ENCODE assay signal across 1 cellular context in the genomic region with DNA sequence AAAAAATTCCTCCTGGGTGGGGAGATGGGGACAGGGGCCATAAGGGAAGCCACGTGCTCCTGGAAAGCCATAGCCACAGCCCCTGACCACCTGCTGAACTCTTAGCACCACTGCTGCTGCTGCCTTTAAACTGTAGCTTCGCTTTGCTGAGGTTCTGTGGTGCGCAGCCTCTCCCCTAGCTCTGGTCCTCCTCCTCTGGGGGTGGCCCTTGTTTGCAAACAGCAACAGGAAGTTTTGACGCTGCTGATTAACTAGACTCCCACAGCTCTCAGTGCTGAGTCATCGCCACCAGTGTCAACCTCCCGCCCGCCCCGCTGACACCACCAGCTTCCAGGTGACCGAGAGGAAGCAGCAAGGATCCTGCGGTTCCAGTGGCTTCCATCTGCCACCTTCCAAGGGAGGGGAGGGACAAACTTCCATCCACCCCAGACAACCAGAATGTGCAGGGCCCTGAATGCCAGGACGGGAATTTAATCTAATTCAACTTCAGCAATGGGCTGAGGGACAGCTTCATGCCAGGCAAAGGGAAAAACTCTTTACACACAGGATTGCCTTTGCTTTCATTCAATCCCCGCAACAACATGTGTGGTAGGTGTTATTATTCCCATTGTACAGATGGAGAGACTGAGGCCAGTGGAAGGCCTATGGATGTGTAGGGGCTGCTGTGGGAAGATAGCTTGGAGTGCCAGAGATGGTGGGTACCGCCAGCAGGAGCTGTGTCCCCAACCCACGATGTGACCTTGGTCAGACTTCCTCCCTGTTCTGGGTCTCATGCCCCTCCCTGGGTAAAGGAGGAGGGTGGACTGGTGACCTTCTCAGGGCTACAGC.
TF ChIP-seq lines count a peak whose summit lies in the region.

No MANE protein-coding gene starts in this region.

TF ChIP-seq in K562, 482 proteins besides CTCF, POLR2A, EP300 and RAD21 (continued from another document and continues in another):
- TF ChIP-seq, protein P1, sequence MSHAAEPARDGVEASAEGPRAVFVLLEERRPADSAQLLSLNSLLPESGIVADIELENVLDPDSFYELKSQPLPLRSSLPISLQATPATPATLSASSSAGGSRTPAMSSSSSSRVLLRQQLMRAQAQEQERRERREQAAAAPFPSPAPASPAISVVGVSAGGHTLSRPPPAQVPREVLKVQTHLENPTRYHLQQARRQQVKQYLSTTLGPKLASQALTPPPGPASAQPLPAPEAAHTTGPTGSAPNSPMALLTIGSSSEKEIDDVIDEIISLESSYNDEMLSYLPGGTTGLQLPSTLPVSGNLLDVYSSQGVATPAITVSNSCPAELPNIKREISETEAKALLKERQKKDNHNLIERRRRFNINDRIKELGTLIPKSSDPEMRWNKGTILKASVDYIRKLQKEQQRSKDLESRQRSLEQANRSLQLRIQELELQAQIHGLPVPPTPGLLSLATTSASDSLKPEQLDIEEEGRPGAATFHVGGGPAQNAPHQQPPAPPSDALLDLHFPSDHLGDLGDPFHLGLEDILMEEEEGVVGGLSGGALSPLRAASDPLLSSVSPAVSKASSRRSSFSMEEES (CRISPR knock-in tag; IDR thresholded peaks at IDR 0.05) = no peak
- TF ChIP-seq, protein P2, sequence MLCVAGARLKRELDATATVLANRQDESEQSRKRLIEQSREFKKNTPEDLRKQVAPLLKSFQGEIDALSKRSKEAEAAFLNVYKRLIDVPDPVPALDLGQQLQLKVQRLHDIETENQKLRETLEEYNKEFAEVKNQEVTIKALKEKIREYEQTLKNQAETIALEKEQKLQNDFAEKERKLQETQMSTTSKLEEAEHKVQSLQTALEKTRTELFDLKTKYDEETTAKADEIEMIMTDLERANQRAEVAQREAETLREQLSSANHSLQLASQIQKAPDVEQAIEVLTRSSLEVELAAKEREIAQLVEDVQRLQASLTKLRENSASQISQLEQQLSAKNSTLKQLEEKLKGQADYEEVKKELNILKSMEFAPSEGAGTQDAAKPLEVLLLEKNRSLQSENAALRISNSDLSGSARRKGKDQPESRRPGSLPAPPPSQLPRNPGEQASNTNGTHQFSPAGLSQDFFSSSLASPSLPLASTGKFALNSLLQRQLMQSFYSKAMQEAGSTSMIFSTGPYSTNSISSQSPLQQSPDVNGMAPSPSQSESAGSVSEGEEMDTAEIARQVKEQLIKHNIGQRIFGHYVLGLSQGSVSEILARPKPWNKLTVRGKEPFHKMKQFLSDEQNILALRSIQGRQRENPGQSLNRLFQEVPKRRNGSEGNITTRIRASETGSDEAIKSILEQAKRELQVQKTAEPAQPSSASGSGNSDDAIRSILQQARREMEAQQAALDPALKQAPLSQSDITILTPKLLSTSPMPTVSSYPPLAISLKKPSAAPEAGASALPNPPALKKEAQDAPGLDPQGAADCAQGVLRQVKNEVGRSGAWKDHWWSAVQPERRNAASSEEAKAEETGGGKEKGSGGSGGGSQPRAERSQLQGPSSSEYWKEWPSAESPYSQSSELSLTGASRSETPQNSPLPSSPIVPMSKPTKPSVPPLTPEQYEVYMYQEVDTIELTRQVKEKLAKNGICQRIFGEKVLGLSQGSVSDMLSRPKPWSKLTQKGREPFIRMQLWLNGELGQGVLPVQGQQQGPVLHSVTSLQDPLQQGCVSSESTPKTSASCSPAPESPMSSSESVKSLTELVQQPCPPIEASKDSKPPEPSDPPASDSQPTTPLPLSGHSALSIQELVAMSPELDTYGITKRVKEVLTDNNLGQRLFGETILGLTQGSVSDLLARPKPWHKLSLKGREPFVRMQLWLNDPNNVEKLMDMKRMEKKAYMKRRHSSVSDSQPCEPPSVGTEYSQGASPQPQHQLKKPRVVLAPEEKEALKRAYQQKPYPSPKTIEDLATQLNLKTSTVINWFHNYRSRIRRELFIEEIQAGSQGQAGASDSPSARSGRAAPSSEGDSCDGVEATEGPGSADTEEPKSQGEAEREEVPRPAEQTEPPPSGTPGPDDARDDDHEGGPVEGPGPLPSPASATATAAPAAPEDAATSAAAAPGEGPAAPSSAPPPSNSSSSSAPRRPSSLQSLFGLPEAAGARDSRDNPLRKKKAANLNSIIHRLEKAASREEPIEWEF (CRISPR knock-in tag; IDR thresholded peaks at IDR 0.05) = no peak
- TF ChIP-seq, protein P3, sequence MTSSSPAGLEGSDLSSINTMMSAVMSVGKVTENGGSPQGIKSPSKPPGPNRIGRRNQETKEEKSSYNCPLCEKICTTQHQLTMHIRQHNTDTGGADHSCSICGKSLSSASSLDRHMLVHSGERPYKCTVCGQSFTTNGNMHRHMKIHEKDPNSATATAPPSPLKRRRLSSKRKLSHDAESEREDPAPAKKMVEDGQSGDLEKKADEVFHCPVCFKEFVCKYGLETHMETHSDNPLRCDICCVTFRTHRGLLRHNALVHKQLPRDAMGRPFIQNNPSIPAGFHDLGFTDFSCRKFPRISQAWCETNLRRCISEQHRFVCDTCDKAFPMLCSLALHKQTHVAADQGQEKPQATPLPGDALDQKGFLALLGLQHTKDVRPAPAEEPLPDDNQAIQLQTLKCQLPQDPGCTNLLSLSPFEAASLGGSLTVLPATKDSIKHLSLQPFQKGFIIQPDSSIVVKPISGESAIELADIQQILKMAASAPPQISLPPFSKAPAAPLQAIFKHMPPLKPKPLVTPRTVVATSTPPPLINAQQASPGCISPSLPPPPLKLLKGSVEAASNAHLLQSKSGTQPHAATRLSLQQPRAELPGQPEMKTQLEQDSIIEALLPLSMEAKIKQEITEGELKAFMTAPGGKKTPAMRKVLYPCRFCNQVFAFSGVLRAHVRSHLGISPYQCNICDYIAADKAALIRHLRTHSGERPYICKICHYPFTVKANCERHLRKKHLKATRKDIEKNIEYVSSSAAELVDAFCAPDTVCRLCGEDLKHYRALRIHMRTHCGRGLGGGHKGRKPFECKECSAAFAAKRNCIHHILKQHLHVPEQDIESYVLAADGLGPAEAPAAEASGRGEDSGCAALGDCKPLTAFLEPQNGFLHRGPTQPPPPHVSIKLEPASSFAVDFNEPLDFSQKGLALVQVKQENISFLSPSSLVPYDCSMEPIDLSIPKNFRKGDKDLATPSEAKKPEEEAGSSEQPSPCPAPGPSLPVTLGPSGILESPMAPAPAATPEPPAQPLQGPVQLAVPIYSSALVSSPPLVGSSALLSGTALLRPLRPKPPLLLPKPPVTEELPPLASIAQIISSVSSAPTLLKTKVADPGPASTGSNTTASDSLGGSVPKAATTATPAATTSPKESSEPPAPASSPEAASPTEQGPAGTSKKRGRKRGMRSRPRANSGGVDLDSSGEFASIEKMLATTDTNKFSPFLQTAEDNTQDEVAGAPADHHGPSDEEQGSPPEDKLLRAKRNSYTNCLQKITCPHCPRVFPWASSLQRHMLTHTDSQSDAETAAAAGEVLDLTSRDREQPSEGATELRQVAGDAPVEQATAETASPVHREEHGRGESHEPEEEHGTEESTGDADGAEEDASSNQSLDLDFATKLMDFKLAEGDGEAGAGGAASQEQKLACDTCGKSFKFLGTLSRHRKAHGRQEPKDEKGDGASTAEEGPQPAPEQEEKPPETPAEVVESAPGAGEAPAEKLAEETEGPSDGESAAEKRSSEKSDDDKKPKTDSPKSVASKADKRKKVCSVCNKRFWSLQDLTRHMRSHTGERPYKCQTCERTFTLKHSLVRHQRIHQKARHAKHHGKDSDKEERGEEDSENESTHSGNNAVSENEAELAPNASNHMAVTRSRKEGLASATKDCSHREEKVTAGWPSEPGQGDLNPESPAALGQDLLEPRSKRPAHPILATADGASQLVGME (CRISPR knock-in tag; IDR thresholded peaks at IDR 0.05) = no peak
- TF ChIP-seq, protein P4, sequence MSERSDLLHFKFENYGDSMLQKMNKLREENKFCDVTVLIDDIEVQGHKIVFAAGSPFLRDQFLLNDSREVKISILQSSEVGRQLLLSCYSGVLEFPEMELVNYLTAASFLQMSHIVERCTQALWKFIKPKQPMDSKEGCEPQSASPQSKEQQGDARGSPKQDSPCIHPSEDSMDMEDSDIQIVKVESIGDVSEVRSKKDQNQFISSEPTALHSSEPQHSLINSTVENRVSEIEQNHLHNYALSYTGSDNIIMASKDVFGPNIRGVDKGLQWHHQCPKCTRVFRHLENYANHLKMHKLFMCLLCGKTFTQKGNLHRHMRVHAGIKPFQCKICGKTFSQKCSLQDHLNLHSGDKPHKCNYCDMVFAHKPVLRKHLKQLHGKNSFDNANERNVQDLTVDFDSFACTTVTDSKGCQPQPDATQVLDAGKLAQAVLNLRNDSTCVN (CRISPR knock-in tag; IDR thresholded peaks at IDR 0.05) = no peak
- TF ChIP-seq ZNF507 (tag; conservative IDR thresholded peaks at IDR 0.05) (no peak), SIN3A (IDR thresholded peaks at IDR 0.05; ENCODE audit: borderline replicate concordance in 2 of 2, control insufficient read depth in 1 of 2, low read depth in 2 of 2, low read length in 2 of 2) (no peak), FIP1L1 (IDR thresholded peaks at IDR 0.05; ENCODE audit: low read depth, low read length, poor library complexity, severe bottlenecking) (no peak), SIX5 (IDR thresholded peaks at IDR 0.05; ENCODE audit: borderline replicate concordance in 1 of 2, insufficient read depth in 1 of 2, low read depth in 1 of 2, low read length in 2 of 2) (no peak), HDAC1 (IDR thresholded peaks at IDR 0.05) (0 out of 4 replicates have a peak, but pooled peaks of 1 of the 2 experiments have one; percentile 58)
- TF ChIP-seq, protein P5, sequence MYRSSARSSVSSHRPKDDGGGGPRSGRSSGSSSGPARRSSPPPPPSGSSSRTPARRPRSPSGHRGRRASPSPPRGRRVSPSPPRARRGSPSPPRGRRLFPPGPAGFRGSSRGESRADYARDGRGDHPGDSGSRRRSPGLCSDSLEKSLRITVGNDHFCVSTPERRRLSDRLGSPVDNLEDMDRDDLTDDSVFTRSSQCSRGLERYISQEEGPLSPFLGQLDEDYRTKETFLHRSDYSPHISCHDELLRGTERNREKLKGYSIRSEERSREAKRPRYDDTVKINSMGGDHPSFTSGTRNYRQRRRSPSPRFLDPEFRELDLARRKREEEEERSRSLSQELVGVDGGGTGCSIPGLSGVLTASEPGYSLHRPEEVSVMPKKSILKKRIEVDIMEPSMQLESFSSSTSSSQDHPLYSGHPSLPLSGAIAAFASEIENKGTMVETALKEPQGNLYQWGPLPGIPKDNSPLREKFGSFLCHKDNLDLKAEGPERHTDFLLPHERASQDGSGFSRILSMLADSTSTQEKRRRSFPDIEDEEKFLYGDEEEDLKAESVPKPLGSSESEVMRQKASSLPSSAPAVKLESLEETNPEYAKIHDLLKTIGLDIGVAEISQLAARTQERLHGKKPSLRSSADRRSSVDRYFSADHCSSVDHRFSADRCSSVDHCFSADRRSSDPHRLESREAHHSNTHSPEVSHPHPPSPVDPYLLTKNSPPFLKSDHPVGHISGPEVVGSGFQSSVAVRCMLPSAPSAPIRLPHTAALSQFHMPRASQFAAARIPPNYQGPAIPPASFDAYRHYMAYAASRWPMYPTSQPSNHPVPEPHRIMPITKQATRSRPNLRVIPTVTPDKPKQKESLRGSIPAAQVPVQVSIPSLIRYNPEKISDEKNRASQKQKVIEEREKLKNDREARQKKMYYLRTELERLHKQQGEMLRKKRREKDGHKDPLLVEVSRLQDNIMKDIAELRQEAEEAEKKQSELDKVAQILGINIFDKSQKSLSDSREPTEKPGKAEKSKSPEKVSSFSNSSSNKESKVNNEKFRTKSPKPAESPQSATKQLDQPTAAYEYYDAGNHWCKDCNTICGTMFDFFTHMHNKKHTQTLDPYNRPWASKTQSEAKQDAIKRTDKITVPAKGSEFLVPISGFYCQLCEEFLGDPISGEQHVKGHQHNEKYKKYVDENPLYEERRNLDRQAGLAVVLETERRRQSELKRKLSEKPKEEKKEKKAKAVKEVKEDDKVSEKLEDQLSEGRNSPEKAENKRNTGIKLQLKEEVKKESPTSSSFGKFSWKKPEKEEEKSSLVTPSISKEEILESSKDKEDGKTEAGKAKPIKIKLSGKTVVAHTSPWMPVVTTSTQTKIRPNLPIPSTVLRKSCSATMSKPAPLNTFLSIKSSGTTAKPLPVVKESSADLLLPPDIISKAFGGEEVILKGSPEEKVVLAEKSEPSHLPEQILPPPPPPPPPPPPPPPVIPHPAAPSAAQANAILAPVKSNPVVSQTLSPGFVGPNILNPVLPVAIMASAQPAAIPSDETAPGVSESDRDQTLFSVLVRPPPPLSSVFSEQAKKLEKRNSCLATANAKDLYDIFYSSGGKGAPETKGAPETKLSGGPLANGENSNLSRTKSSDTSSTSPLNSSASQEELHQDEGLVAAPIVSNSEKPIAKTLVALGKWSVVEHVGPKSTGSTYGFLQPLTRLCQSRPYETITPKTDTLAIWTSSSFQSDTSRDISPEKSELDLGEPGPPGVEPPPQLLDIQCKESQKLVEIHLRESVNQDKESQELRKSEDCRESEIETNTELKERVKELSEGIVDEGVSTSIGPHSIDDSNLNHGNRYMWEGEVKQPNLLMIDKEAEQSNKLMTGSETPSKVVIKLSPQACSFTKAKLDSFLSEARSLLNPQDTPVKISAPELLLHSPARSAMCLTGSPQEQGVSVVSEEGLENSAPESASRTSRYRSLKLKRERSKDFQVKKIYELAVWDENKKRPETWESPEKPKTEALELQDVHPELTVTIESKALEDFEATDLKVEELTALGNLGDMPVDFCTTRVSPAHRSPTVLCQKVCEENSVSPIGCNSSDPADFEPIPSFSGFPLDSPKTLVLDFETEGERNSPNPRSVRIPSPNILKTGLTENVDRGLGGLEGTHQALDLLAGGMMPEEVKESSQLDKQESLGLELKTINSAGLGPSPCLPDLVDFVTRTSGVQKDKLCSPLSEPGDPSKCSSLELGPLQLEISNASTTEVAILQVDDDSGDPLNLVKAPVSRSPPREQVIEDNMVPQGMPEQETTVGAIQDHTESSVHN (IDR thresholded peaks at IDR 0.05; ENCODE audit: borderline replicate concordance in 1 of 2, low read depth in 1 of 2) = peak in 1 of 2 experiments; percentile 83; a peak in 2 of 4 replicates
- TF ChIP-seq, protein P6, sequence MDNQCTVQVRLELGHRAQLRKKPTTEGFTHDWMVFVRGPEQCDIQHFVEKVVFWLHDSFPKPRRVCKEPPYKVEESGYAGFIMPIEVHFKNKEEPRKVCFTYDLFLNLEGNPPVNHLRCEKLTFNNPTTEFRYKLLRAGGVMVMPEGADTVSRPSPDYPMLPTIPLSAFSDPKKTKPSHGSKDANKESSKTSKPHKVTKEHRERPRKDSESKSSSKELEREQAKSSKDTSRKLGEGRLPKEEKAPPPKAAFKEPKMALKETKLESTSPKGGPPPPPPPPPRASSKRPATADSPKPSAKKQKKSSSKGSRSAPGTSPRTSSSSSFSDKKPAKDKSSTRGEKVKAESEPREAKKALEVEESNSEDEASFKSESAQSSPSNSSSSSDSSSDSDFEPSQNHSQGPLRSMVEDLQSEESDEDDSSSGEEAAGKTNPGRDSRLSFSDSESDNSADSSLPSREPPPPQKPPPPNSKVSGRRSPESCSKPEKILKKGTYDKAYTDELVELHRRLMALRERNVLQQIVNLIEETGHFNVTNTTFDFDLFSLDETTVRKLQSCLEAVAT (IDR thresholded peaks at IDR 0.05) = peak in 1 of 2 experiments; percentile 17; a peak in 1 of 4 replicates
- TF ChIP-seq, protein P7, sequence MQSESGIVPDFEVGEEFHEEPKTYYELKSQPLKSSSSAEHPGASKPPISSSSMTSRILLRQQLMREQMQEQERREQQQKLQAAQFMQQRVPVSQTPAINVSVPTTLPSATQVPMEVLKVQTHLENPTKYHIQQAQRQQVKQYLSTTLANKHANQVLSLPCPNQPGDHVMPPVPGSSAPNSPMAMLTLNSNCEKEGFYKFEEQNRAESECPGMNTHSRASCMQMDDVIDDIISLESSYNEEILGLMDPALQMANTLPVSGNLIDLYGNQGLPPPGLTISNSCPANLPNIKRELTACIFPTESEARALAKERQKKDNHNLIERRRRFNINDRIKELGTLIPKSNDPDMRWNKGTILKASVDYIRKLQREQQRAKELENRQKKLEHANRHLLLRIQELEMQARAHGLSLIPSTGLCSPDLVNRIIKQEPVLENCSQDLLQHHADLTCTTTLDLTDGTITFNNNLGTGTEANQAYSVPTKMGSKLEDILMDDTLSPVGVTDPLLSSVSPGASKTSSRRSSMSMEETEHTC (IDR thresholded peaks at IDR 0.05) = peak; percentile 48; the same call in 1 of the 2 replicates
